ENCODE assay signal across 6 cellular contexts in genomic region chr20:20627471-20627870, GRCh38.
"Had no signal": no experiment of that assay in that cellular context is flagged by ENCODE, and none has a peak within 500 bp of the region (broad histone marks: within the 10 kb centered on the region; RNA-seq: fewer than 3 reads in every experiment).

No MANE protein-coding gene starts in this region.

- ATAC-seq: HepG2, K562 had no signal

- H3K9me3 Mint-ChIP-seq: IgD-negative memory B cell had no signal

- H3K27me3 Mint-ChIP-seq: IgD-negative memory B cell had no signal

- H3K27ac Mint-ChIP-seq: IgD-negative memory B cell had no signal

- H3K4me3 Mint-ChIP-seq: IgD-negative memory B cell had no signal

- DNase-seq: IMR-90, KBM-7 had no signal

- H3K4me3 ChIP-seq: K562 had no signal

- H3K4me1 Mint-ChIP-seq: IgD-negative memory B cell had no signal

- H3K27ac ChIP-seq: HL-60 had no signal
